Comparison of ENCODE assay signal across 1 cellular context in the genomic region with DNA sequence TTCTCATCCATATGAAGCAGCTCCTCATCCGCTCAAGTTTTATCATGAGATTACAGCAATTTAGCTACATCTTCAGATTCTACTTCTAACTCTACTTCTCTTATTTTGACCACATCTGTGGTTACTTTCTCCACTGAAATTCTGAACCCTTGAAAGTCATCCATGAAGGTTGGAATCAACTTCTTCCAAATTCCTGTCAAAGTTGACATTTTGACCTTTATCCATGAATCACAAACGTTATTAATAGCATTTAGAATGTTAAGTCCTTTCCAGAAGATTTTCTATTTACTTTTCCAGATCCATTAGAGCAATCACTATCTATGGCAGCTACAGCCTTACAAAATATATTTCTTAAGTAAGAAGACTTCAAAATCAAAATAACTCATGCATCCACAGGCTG.
TF ChIP-seq lines count a peak whose summit lies in the region.

No MANE protein-coding gene starts in this region.

TF ChIP-seq in SK-N-SH, 30 proteins besides CTCF, POLR2A, EP300 and RAD21 (continued from another document):
- TF ChIP-seq, protein P1, sequence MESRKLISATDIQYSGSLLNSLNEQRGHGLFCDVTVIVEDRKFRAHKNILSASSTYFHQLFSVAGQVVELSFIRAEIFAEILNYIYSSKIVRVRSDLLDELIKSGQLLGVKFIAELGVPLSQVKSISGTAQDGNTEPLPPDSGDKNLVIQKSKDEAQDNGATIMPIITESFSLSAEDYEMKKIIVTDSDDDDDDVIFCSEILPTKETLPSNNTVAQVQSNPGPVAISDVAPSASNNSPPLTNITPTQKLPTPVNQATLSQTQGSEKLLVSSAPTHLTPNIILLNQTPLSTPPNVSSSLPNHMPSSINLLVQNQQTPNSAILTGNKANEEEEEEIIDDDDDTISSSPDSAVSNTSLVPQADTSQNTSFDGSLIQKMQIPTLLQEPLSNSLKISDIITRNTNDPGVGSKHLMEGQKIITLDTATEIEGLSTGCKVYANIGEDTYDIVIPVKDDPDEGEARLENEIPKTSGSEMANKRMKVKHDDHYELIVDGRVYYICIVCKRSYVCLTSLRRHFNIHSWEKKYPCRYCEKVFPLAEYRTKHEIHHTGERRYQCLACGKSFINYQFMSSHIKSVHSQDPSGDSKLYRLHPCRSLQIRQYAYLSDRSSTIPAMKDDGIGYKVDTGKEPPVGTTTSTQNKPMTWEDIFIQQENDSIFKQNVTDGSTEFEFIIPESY (IDR thresholded peaks at IDR 0.05; ENCODE audit: borderline replicate concordance, low read depth) = no peak
- TF ChIP-seq, protein P2, sequence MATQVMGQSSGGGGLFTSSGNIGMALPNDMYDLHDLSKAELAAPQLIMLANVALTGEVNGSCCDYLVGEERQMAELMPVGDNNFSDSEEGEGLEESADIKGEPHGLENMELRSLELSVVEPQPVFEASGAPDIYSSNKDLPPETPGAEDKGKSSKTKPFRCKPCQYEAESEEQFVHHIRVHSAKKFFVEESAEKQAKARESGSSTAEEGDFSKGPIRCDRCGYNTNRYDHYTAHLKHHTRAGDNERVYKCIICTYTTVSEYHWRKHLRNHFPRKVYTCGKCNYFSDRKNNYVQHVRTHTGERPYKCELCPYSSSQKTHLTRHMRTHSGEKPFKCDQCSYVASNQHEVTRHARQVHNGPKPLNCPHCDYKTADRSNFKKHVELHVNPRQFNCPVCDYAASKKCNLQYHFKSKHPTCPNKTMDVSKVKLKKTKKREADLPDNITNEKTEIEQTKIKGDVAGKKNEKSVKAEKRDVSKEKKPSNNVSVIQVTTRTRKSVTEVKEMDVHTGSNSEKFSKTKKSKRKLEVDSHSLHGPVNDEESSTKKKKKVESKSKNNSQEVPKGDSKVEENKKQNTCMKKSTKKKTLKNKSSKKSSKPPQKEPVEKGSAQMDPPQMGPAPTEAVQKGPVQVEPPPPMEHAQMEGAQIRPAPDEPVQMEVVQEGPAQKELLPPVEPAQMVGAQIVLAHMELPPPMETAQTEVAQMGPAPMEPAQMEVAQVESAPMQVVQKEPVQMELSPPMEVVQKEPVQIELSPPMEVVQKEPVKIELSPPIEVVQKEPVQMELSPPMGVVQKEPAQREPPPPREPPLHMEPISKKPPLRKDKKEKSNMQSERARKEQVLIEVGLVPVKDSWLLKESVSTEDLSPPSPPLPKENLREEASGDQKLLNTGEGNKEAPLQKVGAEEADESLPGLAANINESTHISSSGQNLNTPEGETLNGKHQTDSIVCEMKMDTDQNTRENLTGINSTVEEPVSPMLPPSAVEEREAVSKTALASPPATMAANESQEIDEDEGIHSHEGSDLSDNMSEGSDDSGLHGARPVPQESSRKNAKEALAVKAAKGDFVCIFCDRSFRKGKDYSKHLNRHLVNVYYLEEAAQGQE (IDR thresholded peaks at IDR 0.05; ENCODE audit: low read depth, low read length) = no peak
